Comparison of ENCODE assay signal across 11 cellular contexts in genomic region chr13:95530178-95530577, GRCh38. TPM values are rescaled to one million over a fixed set of nuclear protein-coding genes. Genes with fewer than 3 reads are reported as not detected.
DNase-seq lines count a peak whose midpoint lies in the region; ATAC-seq, FAIRE-seq and TF ChIP-seq lines count a peak whose summit lies in the region.
"Had no signal": no experiment of that assay in that cellular context is flagged by ENCODE, and none has a peak within 500 bp of the region (broad histone marks: within the 10 kb centered on the region; RNA-seq: fewer than 3 reads in every experiment).

No MANE protein-coding gene starts in this region.

- in situ Hi-C loops in astrocyte of the spinal cord (cut with HindIII; ENCODE audit: low sequenced_read_pairs) = no loop called here

- H3K27ac ChIP-seq in HL-60 (replicated peaks) (peak overlapping the region; percentile 36), pancreas (peak overlapping the region in 2 of 4 donors; percentile 13 to 74)
- H3K27ac ChIP-seq: sigmoid colon had no signal

- no peak for FAIRE-seq in pancreas (lab: Jason Lieb, UNC)

- H3K36me3 Mint-ChIP-seq in activated naive CD8-positive, alpha-beta T cell treated with anti-CD3 and anti-CD28 coated beads, Interleukin-2, amount 50 U/mL, for 24 hours (ENCODE audit: low read depth) = no peaks in the 10 kb centered on the region
- no peaks in the 10 kb centered on the region for H3K36me3 Mint-ChIP-seq in activated naive CD4-positive, alpha-beta T cell treated with anti-CD3 and anti-CD28 coated beads for 36 hours (ENCODE audit: low read depth)
- H3K36me3 Mint-ChIP-seq: activated naive CD4-positive, alpha-beta T cell treated with anti-CD3 and anti-CD28 coated beads, Interleukin-2, amount 50 U/mL, for 24 hours had no signal

- CTCF ChIA-PET in activated naive CD4-positive, alpha-beta T cell treated with anti-CD3 and anti-CD28 coated beads for 36 hours (lab: Charles Lee) = no interaction called here

- H3K27me3 ChIP-seq in HL-60 (ENCODE audit: insufficient read depth, poor library complexity, severe bottlenecking) (no peaks in the 10 kb centered on the region), pancreas (no peaks in the 10 kb centered on the region)
- H3K27me3 ChIP-seq: sigmoid colon had no signal

- intact Hi-C loops in pancreas (cut with DNase I) = no loop called here
- intact Hi-C loops in activated naive CD4-positive, alpha-beta T cell treated with anti-CD3 and anti-CD28 coated beads for 36 hours (cut with micrococcal nuclease) = no loop called here

- peak; percentile 63 to 78 (median 75) for ATAC-seq in pancreas
- no peak for ATAC-seq in activated naive CD8-positive, alpha-beta T cell treated with anti-CD3 and anti-CD28 coated beads, Interleukin-2, amount 50 U/mL, for 24 hours
- ATAC-seq in HG02571 (IDR thresholded peaks at IDR 0.05; ENCODE audit: unreplicated experiment) = no peak

- no peak overlapping the region for H3K27ac Mint-ChIP-seq in activated naive CD8-positive, alpha-beta T cell treated with anti-CD3 and anti-CD28 coated beads, Interleukin-2, amount 50 U/mL, for 24 hours
- no peak overlapping the region for H3K27ac Mint-ChIP-seq in activated naive CD4-positive, alpha-beta T cell treated with anti-CD3 and anti-CD28 coated beads for 36 hours
- H3K27ac Mint-ChIP-seq: activated naive CD4-positive, alpha-beta T cell treated with anti-CD3 and anti-CD28 coated beads, Interleukin-2, amount 50 U/mL, for 24 hours; T-helper 1 cell treated with Interleukin-12 subunit alpha and Interleukin-12 subunit beta and Interleukin-4 antibody, amounts not matched to agents 30 μg/mL and 1 μg/mL, for 36 hours had no signal

- WGBS in pancreas, 2 donors = 6 to 13% methylated on average over 5 of the region's 5 CpGs

- H3K4me3 ChIP-seq in HL-60 (replicated peaks; ENCODE audit: insufficient read depth, low read length) = no peak overlapping the region
- H3K4me3 ChIP-seq in astrocyte of the spinal cord (ENCODE audit: low read depth, low read length) = no peak overlapping the region
- no peak overlapping the region for H3K4me3 ChIP-seq in pancreas
- H3K4me3 ChIP-seq: sigmoid colon had no signal

- H3K9me3 ChIP-seq in pancreas = no peaks in the 10 kb centered on the region
- H3K9me3 ChIP-seq: sigmoid colon had no signal

- H3K4me1 ChIP-seq in pancreas = peaks cover 13 to 36% (median 27%) of the 10 kb centered on the region in 3 donors
- H3K4me1 ChIP-seq: sigmoid colon had no signal

- H3K4me3 Mint-ChIP-seq in activated naive CD8-positive, alpha-beta T cell treated with anti-CD3 and anti-CD28 coated beads, Interleukin-2, amount 50 U/mL, for 24 hours = no peak overlapping the region
- H3K4me3 Mint-ChIP-seq in activated naive CD4-positive, alpha-beta T cell treated with anti-CD3 and anti-CD28 coated beads for 36 hours = no peak overlapping the region
- H3K4me3 Mint-ChIP-seq: activated naive CD4-positive, alpha-beta T cell treated with anti-CD3 and anti-CD28 coated beads, Interleukin-2, amount 50 U/mL, for 24 hours; T-helper 1 cell treated with Interleukin-12 subunit alpha and Interleukin-12 subunit beta and Interleukin-4 antibody, amounts not matched to agents 30 μg/mL and 1 μg/mL, for 36 hours had no signal

- no peak for TF ChIP-seq CTCF in HL-60 (IDR thresholded peaks at IDR 0.05; ENCODE audit: insufficient read depth, low read length)
- no peak for TF ChIP-seq CTCF in astrocyte of the spinal cord (IDR thresholded peaks at IDR 0.05; ENCODE audit: low read depth, low read length)
- no peak for TF ChIP-seq CTCF in pancreas (IDR thresholded peaks at IDR 0.05)

- peaks cover 20% of the 10 kb centered on the region for H3K27me3 Mint-ChIP-seq in activated naive CD8-positive, alpha-beta T cell treated with anti-CD3 and anti-CD28 coated beads, Interleukin-2, amount 50 U/mL, for 24 hours
- peaks cover 29% of the 10 kb centered on the region for H3K27me3 Mint-ChIP-seq in activated naive CD4-positive, alpha-beta T cell treated with anti-CD3 and anti-CD28 coated beads for 36 hours (ENCODE audit: low read depth)

- H3K36me3 ChIP-seq in pancreas = no peaks in the 10 kb centered on the region
- H3K36me3 ChIP-seq: sigmoid colon had no signal

- H3K4me1 Mint-ChIP-seq in activated naive CD8-positive, alpha-beta T cell treated with anti-CD3 and anti-CD28 coated beads, Interleukin-2, amount 50 U/mL, for 24 hours = peaks cover 3% of the 10 kb centered on the region
- peaks cover under 1% of the 10 kb centered on the region for H3K4me1 Mint-ChIP-seq in activated naive CD4-positive, alpha-beta T cell treated with anti-CD3 and anti-CD28 coated beads for 36 hours (ENCODE audit: low read depth)
- H3K4me1 Mint-ChIP-seq: activated naive CD4-positive, alpha-beta T cell treated with anti-CD3 and anti-CD28 coated beads, Interleukin-2, amount 50 U/mL, for 24 hours had no signal

- peaks cover 7% of the 10 kb centered on the region for H3K9me3 Mint-ChIP-seq in activated naive CD8-positive, alpha-beta T cell treated with anti-CD3 and anti-CD28 coated beads, Interleukin-2, amount 50 U/mL, for 24 hours
- peaks cover 5% of the 10 kb centered on the region for H3K9me3 Mint-ChIP-seq in activated naive CD4-positive, alpha-beta T cell treated with anti-CD3 and anti-CD28 coated beads for 36 hours
- H3K9me3 Mint-ChIP-seq: activated naive CD4-positive, alpha-beta T cell treated with anti-CD3 and anti-CD28 coated beads, Interleukin-2, amount 50 U/mL, for 24 hours; T-helper 1 cell treated with Interleukin-12 subunit alpha and Interleukin-12 subunit beta and Interleukin-4 antibody, amounts not matched to agents 30 μg/mL and 1 μg/mL, for 36 hours had no signal

- DNase-seq in HL-60 (ENCODE audit: low read depth in 1 of 2, low spot score in 1 of 2) = peak; percentile 41 to 88
- DNase-seq in NCI-H226 = peak; percentile 83
- peak; percentile 72 for DNase-seq in astrocyte of the spinal cord (ENCODE audit: low read depth, low spot score)
- peak in 3 of 6 donors; percentile 60 to 76 (median 62) for DNase-seq in pancreas
- DNase-seq in DMS114 treated with DMSO at 0.1 percent for 48 hours (lab: John Stamatoyannopoulos, UW; ENCODE audit: unreplicated experiment) = no peak
- DNase-seq in activated naive CD8-positive, alpha-beta T cell treated with anti-CD3 and anti-CD28 coated beads, Interleukin-2, amount 50 U/mL, for 24 hours = no peak
- no peak for DNase-seq in activated naive CD4-positive, alpha-beta T cell treated with anti-CD3 and anti-CD28 coated beads for 36 hours
- DNase-seq: sigmoid colon had no signal

RNA-seq across cellular contexts. Expression of gene CLDN10, which starts 22.3 kb away (rescaled TPM):
- 100 to 1,000 TPM in 2 of 6 donors, 10 to 100 TPM in 4; 83.8 to 174 (median 96.2) TPM for total RNA-seq in pancreas
- 100 to 1,000 TPM in 1 of 2 donors, 10 to 100 TPM in 1; 96.5 to 258 TPM for polyA plus RNA-seq in pancreas
- total RNA-seq in activated naive CD4-positive, alpha-beta T cell treated with anti-CD3 and anti-CD28 coated beads for 36 hours = not detected

Comparison
In these comparisons a context has a peak if more than half of its experiments do, and no peak if none do; other contexts are left out.
1. DNase-seq: peak in HL-60 (2 of 2), NCI-H226 (single experiment) and astrocyte of the spinal cord (single experiment); none in DMS114 treated with DMSO at 0.1 percent for 48 hours (single experiment), activated naive CD8-positive, alpha-beta T cell treated with anti-CD3 and anti-CD28 coated beads, Interleukin-2, amount 50 U/mL, for 24 hours (single experiment) and activated naive CD4-positive, alpha-beta T cell treated with anti-CD3 and anti-CD28 coated beads for 36 hours (single experiment).
2. ATAC-seq: peak in pancreas (4 of 4); none in activated naive CD8-positive, alpha-beta T cell treated with anti-CD3 and anti-CD28 coated beads, Interleukin-2, amount 50 U/mL, for 24 hours (single experiment) and HG02571 (single experiment).
3. RNA of gene CLDN10, which starts 22.3 kb away (total RNA-seq): 83.8 to 174 TPM in pancreas; not detected in activated naive CD4-positive, alpha-beta T cell treated with anti-CD3 and anti-CD28 coated beads for 36 hours; every median in the first group is over 10 times any median in the second.